Comparison of ENCODE assay signal across 1 cellular context in the genomic region with DNA sequence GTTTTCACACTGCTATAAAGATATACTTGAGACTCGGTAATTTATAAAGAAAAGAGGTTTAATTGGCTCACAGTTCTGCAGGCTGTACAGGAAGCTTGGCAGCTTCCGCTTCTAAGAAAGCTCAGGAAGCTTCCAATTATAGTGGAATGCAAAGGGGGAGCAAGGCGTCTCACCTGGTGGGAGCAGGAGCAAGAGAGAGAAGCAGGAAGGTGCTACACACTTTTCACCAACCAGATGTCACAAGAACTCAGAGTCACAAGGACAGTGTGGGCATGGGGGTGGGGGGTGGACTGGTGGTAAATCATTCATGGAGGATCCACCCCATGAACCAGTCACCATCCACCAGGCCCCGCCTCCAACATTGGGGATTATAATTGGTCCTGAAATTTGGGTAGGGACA.
TF ChIP-seq lines count a peak whose summit lies in the region.

No MANE protein-coding gene starts in this region.

TF ChIP-seq in K562, 482 proteins besides CTCF, POLR2A, EP300 and RAD21:
- TF ChIP-seq NR1H2 (CRISPR knock-in tag; IDR thresholded peaks at IDR 0.05), result no peak
- TF ChIP-seq, protein P1, sequence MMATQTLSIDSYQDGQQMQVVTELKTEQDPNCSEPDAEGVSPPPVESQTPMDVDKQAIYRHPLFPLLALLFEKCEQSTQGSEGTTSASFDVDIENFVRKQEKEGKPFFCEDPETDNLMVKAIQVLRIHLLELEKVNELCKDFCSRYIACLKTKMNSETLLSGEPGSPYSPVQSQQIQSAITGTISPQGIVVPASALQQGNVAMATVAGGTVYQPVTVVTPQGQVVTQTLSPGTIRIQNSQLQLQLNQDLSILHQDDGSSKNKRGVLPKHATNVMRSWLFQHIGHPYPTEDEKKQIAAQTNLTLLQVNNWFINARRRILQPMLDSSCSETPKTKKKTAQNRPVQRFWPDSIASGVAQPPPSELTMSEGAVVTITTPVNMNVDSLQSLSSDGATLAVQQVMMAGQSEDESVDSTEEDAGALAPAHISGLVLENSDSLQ (IDR thresholded peaks at IDR 0.05), result peak; percentile 17; the same call in 1 of the 2 replicates
- peak; percentile 87 for TF ChIP-seq PRDM10 (IDR thresholded peaks at IDR 0.05; ENCODE audit: partially characterized antibody)
